ENCODE assay signal across 15 cellular contexts in the genomic region with DNA sequence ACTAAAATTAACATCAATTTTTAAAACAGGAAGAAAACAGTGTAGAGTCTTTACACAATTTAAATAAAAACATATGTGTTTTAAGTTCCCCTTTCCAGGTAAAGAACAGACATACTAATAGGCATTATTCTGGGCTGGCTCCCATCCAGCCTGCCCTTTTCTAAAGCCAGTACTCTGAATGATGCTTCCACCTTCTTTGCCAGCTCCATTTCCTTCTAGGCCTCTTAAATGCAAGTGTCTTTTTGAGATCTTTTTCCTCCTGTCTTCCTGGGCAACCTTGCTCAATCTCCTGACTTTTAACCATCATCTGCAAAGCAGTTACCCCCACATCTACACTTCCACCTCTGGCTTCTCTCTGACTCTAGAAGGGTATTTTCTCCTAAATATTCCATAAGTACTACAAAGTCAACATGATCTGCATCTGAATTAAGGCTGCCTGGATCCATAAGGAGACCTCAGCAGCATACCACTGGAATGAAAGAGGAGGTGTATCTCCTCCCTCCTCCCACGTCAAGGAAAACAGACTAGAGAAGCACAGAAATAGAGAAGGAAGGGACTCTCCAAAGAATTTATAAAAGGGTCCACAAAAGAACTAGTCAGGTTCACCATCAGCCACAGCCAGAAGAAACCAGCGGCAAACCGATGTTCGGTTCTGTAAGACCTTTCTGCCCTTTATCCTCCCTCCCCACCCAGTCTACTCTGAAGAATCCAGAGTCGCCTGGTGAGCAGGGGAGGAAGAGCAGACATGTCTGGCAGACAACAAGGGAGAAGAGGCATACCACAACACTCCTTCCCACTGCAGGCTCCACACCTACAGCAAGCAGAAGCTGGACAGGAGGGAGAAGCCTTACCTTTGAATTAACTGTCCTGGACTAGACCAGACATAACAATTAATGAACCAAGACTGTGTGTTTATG. TPM values are rescaled to one million over a fixed set of nuclear protein-coding genes. Genes with fewer than 3 reads are reported as not detected.
DNase-seq lines count a peak whose midpoint lies in the region; ATAC-seq and TF ChIP-seq lines count a peak whose summit lies in the region.
"Had no signal": no experiment of that assay in that cellular context is flagged by ENCODE, and none has a peak within 500 bp of the region (broad histone marks: within the 10 kb centered on the region; RNA-seq: fewer than 3 reads in every experiment).

No MANE protein-coding gene starts in this region.

- no peak overlapping the region for H3K4me3 ChIP-seq in cardiac muscle cell
- H3K4me3 ChIP-seq in OCI-LY7 (ENCODE audit: low read depth, low read length, poor library complexity, severe bottlenecking), result no peak overlapping the region
- H3K4me3 ChIP-seq: esophagus muscularis mucosa had no signal

- POLR2A ChIA-PET in OCI-LY7 (lab: Charles Lee), result interaction anchor here (0.6 to 1.1 kb wide), 6 partner anchors 42 to 703 kb away, joined by 3 to 8 read pairs (median 4); no protein-coding TSS in a partner anchor

- H3K4me1 Mint-ChIP-seq in mesothelial cell of epicardium, result peaks cover 69% of the 10 kb centered on the region

- H2AFZ ChIP-seq in OCI-LY7 (ENCODE audit: low read length), result no peak overlapping the region

- no peaks in the 10 kb centered on the region for H3K36me3 Mint-ChIP-seq in mesothelial cell of epicardium

- H3K9me3 ChIP-seq in cardiac muscle cell (ENCODE audit: low read depth) (no peaks in the 10 kb centered on the region), OCI-LY7 (ENCODE audit: low read length) (no peaks in the 10 kb centered on the region)
- H3K9me3 ChIP-seq: esophagus muscularis mucosa had no signal

- no TSS peak for BruUV-seq in OCI-LY7 (replicated peaks; lab: Mats Ljungman, UMichigan)

- no peaks in the 10 kb centered on the region for H3K9me2 ChIP-seq in OCI-LY7 (ENCODE audit: insufficient read depth, low read length)

- H3K36me3 ChIP-seq in cardiac muscle cell (peaks cover 9% of the 10 kb centered on the region), OCI-LY7 (ENCODE audit: insufficient read depth, low read length) (peaks cover 4% of the 10 kb centered on the region)

- no peak for DNase-seq in cardiac muscle cell (ENCODE audit: low read depth in 1 of 2, low spot score in 1 of 2)
- no peak for DNase-seq in Right ventricle myocardium superior
- DNase-seq in caudate nucleus (lab: John Stamatoyannopoulos, UW), result no peak
- no peak for DNase-seq in mesothelial cell of epicardium (ENCODE audit: low spot score in 2 of 2, unreplicated experiment in 2 of 2)
- DNase-seq in OCI-LY7 (ENCODE audit: low spot score), result no peak
- DNase-seq in activated CD4-positive, alpha-beta T cell treated with anti-CD3 and anti-CD28 coated beads, Interleukin-2, amount 50 U/mL, for 4 hours, result no peak
- no peak for DNase-seq in SIG-M5 treated with dmso at 0.1 percent for 504 hours (lab: John Stamatoyannopoulos, UW; ENCODE audit: unreplicated experiment)
- DNase-seq: activated CD4-positive, alpha-beta T cell treated with anti-CD3 and anti-CD28 coated beads, Interleukin-2, amount 50 U/mL, for 48 hours; left cardiac atrium; NCI-H1417 treated with DMSO at 0.1 percent for 48 hours; NCI-H524 had no signal

- ATAC-seq in Right ventricle myocardium superior (ENCODE audit: poor library complexity), result no peak
- no peak for ATAC-seq in GM21447 (IDR thresholded peaks at IDR 0.05; ENCODE audit: unreplicated experiment)

- intact Hi-C loops in Right ventricle myocardium superior (cut with DNase I), result loop anchor here (5.0 kb wide), 1 partner anchor 49 kb away; a partner anchor contains a TSS
- intact Hi-C loops in OCI-LY7 (cut with micrococcal nuclease; ENCODE audit: unreplicated experiment), result loop anchor here (5.0 to 10.0 kb wide), 2 partner anchors 459 to 576 kb away; no protein-coding TSS in a partner anchor

- peak overlapping the region; percentile 20 for H3K27ac ChIP-seq in cardiac muscle cell
- peak overlapping the region; percentile 11 for H3K27ac ChIP-seq in caudate nucleus (ENCODE audit: low read depth, low read length)
- no peak overlapping the region for H3K27ac ChIP-seq in OCI-LY7 (ENCODE audit: low read depth, low read length, poor library complexity, severe bottlenecking)

- H3K4me1 ChIP-seq in cardiac muscle cell (ENCODE audit: low read depth) (peaks cover 56% of the 10 kb centered on the region), OCI-LY7 (ENCODE audit: insufficient read depth, low read length, poor library complexity, severe bottlenecking) (peaks cover 10% of the 10 kb centered on the region)

- CTCF ChIA-PET in OCI-LY7 (lab: Charles Lee; ENCODE audit: unreplicated experiment), result interaction anchor here (0.7 kb wide), 1 partner anchor 158 kb away, joined by 4 read pairs; no protein-coding TSS in a partner anchor

- no peaks in the 10 kb centered on the region for H3K9me3 Mint-ChIP-seq in mesothelial cell of epicardium
- H3K9me3 Mint-ChIP-seq: activated T-helper 1 cell treated with anti-CD3 and anti-CD28 coated beads, Interleukin-12 subunit alpha, Interleukin-12 subunit beta, Interleukin-2, Interleukin-4 antibody, amounts not matched to agents 30 ng/mL and 10 ng/mL and 1 ng/mL, durations not matched to agents 14 hours and 24 hours and 36 hours; dendritic cell treated with granulocyte-macrophage colony-stimulating factor and Interleukin-4, amounts not matched to agents 40 ng/mL and 50 ng/mL, for 4 days had no signal

- TF ChIP-seq CTCF in cardiac muscle cell (IDR thresholded peaks at IDR 0.05; ENCODE audit: low read depth, low read length), result no peak
- no peak for TF ChIP-seq CTCF in mesothelial cell of epicardium (IDR thresholded peaks at IDR 0.05; ENCODE audit: unreplicated experiment)
- TF ChIP-seq CTCF in OCI-LY7 (conservative IDR thresholded peaks at IDR 0.05; ENCODE audit: low read length), result no peak

- H3K4me3 Mint-ChIP-seq in mesothelial cell of epicardium, result no peak overlapping the region
- H3K4me3 Mint-ChIP-seq: activated T-helper 1 cell treated with anti-CD3 and anti-CD28 coated beads, Interleukin-12 subunit alpha, Interleukin-12 subunit beta, Interleukin-2, Interleukin-4 antibody, amounts not matched to agents 30 ng/mL and 10 ng/mL and 1 ng/mL, durations not matched to agents 14 hours and 24 hours and 36 hours; dendritic cell treated with granulocyte-macrophage colony-stimulating factor and Interleukin-4, amounts not matched to agents 40 ng/mL and 50 ng/mL, for 4 days had no signal

- no peaks in the 10 kb centered on the region for H3K27me3 Mint-ChIP-seq in mesothelial cell of epicardium (ENCODE audit: low read depth)
- H3K27me3 Mint-ChIP-seq: dendritic cell treated with granulocyte-macrophage colony-stimulating factor and Interleukin-4, amounts not matched to agents 40 ng/mL and 50 ng/mL, for 4 days had no signal

- H3K27ac Mint-ChIP-seq in mesothelial cell of epicardium, result peak overlapping the region; percentile 69
- H3K27ac Mint-ChIP-seq: activated T-helper 1 cell treated with anti-CD3 and anti-CD28 coated beads, Interleukin-12 subunit alpha, Interleukin-12 subunit beta, Interleukin-2, Interleukin-4 antibody, amounts not matched to agents 30 ng/mL and 10 ng/mL and 1 ng/mL, durations not matched to agents 14 hours and 24 hours and 36 hours; dendritic cell treated with granulocyte-macrophage colony-stimulating factor and Interleukin-4, amounts not matched to agents 40 ng/mL and 50 ng/mL, for 4 days had no signal

- no peak overlapping the region for H3K4me2 ChIP-seq in OCI-LY7 (ENCODE audit: low read length)

- H3K27me3 ChIP-seq in cardiac muscle cell, result no peaks in the 10 kb centered on the region
- H3K27me3 ChIP-seq: esophagus muscularis mucosa had no signal

- 0 out of 2 replicates have a peak, but pooled peaks cover 7% of the 10 kb centered on the region for H4K20me1 ChIP-seq in OCI-LY7 (ENCODE audit: insufficient read depth, low read length)

- H3K79me2 ChIP-seq in OCI-LY7 (ENCODE audit: insufficient read depth, low read depth, low read length), result peaks cover 33% of the 10 kb centered on the region; the same call in 1 of the 2 replicates

RNA-seq across cellular contexts. Expression of a gene that starts 47.1 kb away (rescaled TPM):
- total RNA-seq in cardiac muscle cell, result 149 and 210 TPM in 2 replicates
- polyA plus RNA-seq in cardiac muscle cell, result 61.9 and 73.3 TPM in 2 replicates
- 52.6 TPM for total RNA-seq in Right ventricle myocardium superior
- total RNA-seq in mesothelial cell of epicardium, result 88.0 to 93.7 TPM (median 90.7 TPM) in 3 replicates
- total RNA-seq in OCI-LY7 (2014; rRNA removed; shearing (Covaris generic)), result 31.2 and 42.6 TPM in 2 replicates
- total RNA-seq in OCI-LY7 (2022), result 42.8 and 46.6 TPM in 2 replicates
